In the genomic region with DNA sequence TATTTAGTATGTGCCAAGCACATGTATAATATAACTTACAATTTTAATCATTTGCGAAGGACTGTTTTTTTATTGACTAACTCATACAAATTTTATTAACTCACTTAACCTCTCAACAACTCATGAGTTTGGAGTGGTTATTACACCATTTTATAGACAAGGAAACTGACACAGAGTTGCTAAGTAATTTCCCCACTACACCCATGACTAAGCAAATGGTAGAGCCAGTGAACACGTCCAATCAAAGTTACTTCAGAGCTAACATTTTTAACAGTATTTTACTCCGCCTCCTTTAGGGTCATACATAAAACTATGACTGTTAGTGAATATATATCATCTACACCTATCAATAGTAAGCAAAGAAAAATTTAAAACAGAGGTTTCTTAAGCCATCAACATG, we compare ENCODE assay signal across 24 cellular contexts.
"Had no signal": no experiment of that assay in that cellular context is flagged by ENCODE, and none has a peak within 500 bp of the region (broad histone marks: within the 10 kb centered on the region; RNA-seq: fewer than 3 reads in every experiment).

No MANE protein-coding gene starts in this region.

- H3K36me3 Mint-ChIP-seq: activated CD4-positive, alpha-beta memory T cell treated with anti-CD3 and anti-CD28 coated beads for 36 hours; activated naive CD4-positive, alpha-beta T cell treated with anti-CD3 and anti-CD28 coated beads, Interleukin-2, amount 10 ng/mL, durations not matched to agents 7 days and 5 days; activated naive CD8-positive, alpha-beta T cell treated with anti-CD3 and anti-CD28 coated beads, Interleukin-2, amount 10 ng/mL, durations not matched to agents 7 days and 5 days had no signal

- H3K4me3 ChIP-seq: testis, transverse colon had no signal

- H3K27me3 Mint-ChIP-seq: activated CD4-positive, alpha-beta memory T cell treated with anti-CD3 and anti-CD28 coated beads for 36 hours; activated naive CD4-positive, alpha-beta T cell treated with anti-CD3 and anti-CD28 coated beads, Interleukin-2, amount 10 ng/mL, durations not matched to agents 7 days and 5 days; activated naive CD8-positive, alpha-beta T cell treated with anti-CD3 and anti-CD28 coated beads, Interleukin-2, amount 10 ng/mL, durations not matched to agents 7 days and 5 days had no signal

- H3K4me3 Mint-ChIP-seq: activated CD4-positive, alpha-beta memory T cell treated with anti-CD3 and anti-CD28 coated beads for 36 hours; activated naive CD4-positive, alpha-beta T cell treated with anti-CD3 and anti-CD28 coated beads, Interleukin-2, amount 10 ng/mL, durations not matched to agents 7 days and 5 days; activated naive CD8-positive, alpha-beta T cell treated with anti-CD3 and anti-CD28 coated beads, Interleukin-2, amount 10 ng/mL, durations not matched to agents 7 days and 5 days; nephron had no signal

- H3K9me3 ChIP-seq: testis, transverse colon had no signal

- H3K4me1 ChIP-seq: testis, transverse colon had no signal

- H3K27me3 ChIP-seq: brain microvascular endothelial cell, testis, transverse colon had no signal

- DNase-seq: activated CD4-positive, alpha-beta memory T cell treated with anti-CD3 and anti-CD28 coated beads for 36 hours; activated CD4-positive, alpha-beta T cell treated with anti-CD3 and anti-CD28 coated beads for 4 hours; activated CD8-positive, alpha-beta memory T cell treated with anti-CD3 and anti-CD28 coated beads, Interleukin-2, amount 50 U/mL, for 4 hours; activated gamma-delta T cell; activated naive CD4-positive, alpha-beta T cell treated with anti-CD3 and anti-CD28 coated beads, Interleukin-2, amount 10 ng/mL, durations not matched to agents 7 days and 5 days; activated naive CD8-positive, alpha-beta T cell treated with anti-CD3 and anti-CD28 coated beads, Interleukin-2, amount 10 ng/mL, durations not matched to agents 7 days and 5 days; activated T-cell treated with anti-CD3 and anti-CD28 coated beads, Interleukin-2, amount 50 U/mL, for 1 hour; brain microvascular endothelial cell; caudate nucleus; cortex of kidney; foreskin fibroblast; head of caudate nucleus; hippocampal formation; left cardiac atrium; mammary epithelial cell; posterior cingulate gyrus; right cardiac atrium; stimulated activated CD4-positive, alpha-beta T cell treated with anti-CD3 and anti-CD28 coated beads, Interleukin-2, amount 100 ng/mL, for 48 hours; stimulated activated naive CD4-positive, alpha-beta T cell treated with Interleukin-2 at 50 U/mL for 16 hours; testis; transverse colon had no signal

- H3K9me3 Mint-ChIP-seq: nephron had no signal

- H3K27ac ChIP-seq: brain microvascular endothelial cell, testis, transverse colon, VCaP had no signal

- ATAC-seq: esophagus mucosa, left cardiac atrium, right cardiac atrium had no signal

- H3K4me1 Mint-ChIP-seq: activated naive CD4-positive, alpha-beta T cell treated with anti-CD3 and anti-CD28 coated beads, Interleukin-2, amount 10 ng/mL, durations not matched to agents 7 days and 5 days; activated naive CD8-positive, alpha-beta T cell treated with anti-CD3 and anti-CD28 coated beads, Interleukin-2, amount 10 ng/mL, durations not matched to agents 7 days and 5 days had no signal

- H3K36me3 ChIP-seq: brain microvascular endothelial cell, transverse colon had no signal

- H3K27ac Mint-ChIP-seq: activated CD4-positive, alpha-beta memory T cell treated with anti-CD3 and anti-CD28 coated beads for 36 hours; activated naive CD4-positive, alpha-beta T cell treated with anti-CD3 and anti-CD28 coated beads, Interleukin-2, amount 10 ng/mL, durations not matched to agents 7 days and 5 days; activated naive CD8-positive, alpha-beta T cell treated with anti-CD3 and anti-CD28 coated beads, Interleukin-2, amount 10 ng/mL, durations not matched to agents 7 days and 5 days; nephron had no signal
